Comparison of ENCODE assay signal across 13 cellular contexts in genomic region chr20:58349586-58349985, GRCh38. TPM values are rescaled to one million over a fixed set of nuclear protein-coding genes. Genes with fewer than 3 reads are reported as not detected.
A peak's percentile ranks its signal among the peaks of the same experiment; 100 is the strongest.
DNase-seq lines count a peak whose midpoint lies in the region; ATAC-seq and TF ChIP-seq lines count a peak whose summit lies in the region.
"Had no signal": no experiment of that assay in that cellular context is flagged by ENCODE, and none has a peak within 500 bp of the region (broad histone marks: within the 10 kb centered on the region; RNA-seq: fewer than 3 reads in every experiment).

No MANE protein-coding gene starts in this region.

- CTCF ChIA-PET in AG04449 (lab: Yijun Ruan, JAX): interaction anchor here (0.7 to 1.4 kb wide), 3 partner anchors 8 to 301 kb away, joined by 3 read pairs; no protein-coding TSS in a partner anchor
- CTCF ChIA-PET in HCT116 (lab: Charles Lee): no interaction called here

- DNase-seq in AG04449 (ENCODE audit: low read depth, low spot score): peak; percentile 21
- no peak for DNase-seq in HCT116 (ENCODE audit: low read depth, low spot score)
- DNase-seq in amniotic epithelial cell (ENCODE audit: low read depth): peak; percentile 72
- peak; percentile 75 to 83 for DNase-seq in foreskin fibroblast
- DNase-seq in NCI-H1105 treated with DMSO at 0.1 percent for 48 hours (lab: John Stamatoyannopoulos, UW): no peak
- DNase-seq in GM19238 (ENCODE audit: insufficient read length, low spot score): no peak
- no peak for DNase-seq in BE2C
- DNase-seq: CD8-positive, alpha-beta T cell; NK-92 treated with Interleukin-12 subunit alpha and Interleukin-12 subunit beta, amount 100 ng/mL, for 24 hours; nucleus accumbens; stimulated activated CD4-positive, alpha-beta T cell treated with anti-CD3 and anti-CD28 coated beads, Interleukin-2, amount 100 ng/mL, for 48 hours; T-helper 2 cell had no signal

- TF ChIP-seq CTCF in AG04449 (IDR thresholded peaks at IDR 0.05; ENCODE audit: insufficient read depth, low read length, missing control alignments) (no peak), HCT116 (IDR thresholded peaks at IDR 0.05 in 2 of 3, conservative IDR thresholded peaks at IDR 0.05 in 1 of 3; ENCODE audit: borderline replicate concordance in 1 of 3, insufficient read depth in 1 of 3, low read depth in 2 of 3, low read length in 2 of 3) (no peak), foreskin fibroblast (IDR thresholded peaks at IDR 0.05; ENCODE audit: low read depth, low read length) (no peak), BE2C (IDR thresholded peaks at IDR 0.05; ENCODE audit: low read depth, low read length) (no peak)

- no peaks in the 10 kb centered on the region for H3K27me3 ChIP-seq in HCT116 (ENCODE audit: insufficient read depth, low read length)
- H3K27me3 ChIP-seq in BE2C: no peaks in the 10 kb centered on the region

- no peaks in the 10 kb centered on the region for H3K9me3 ChIP-seq in HCT116 (ENCODE audit: control insufficient read depth in 1 of 2, insufficient read depth in 1 of 2, low read depth in 1 of 2, low read length in 2 of 2)
- no peaks in the 10 kb centered on the region for H3K9me3 ChIP-seq in BE2C

- H3K4me3 ChIP-seq in AG04449 (ENCODE audit: low read depth, low read length): no peak overlapping the region
- H3K4me3 ChIP-seq in HCT116 (replicated peaks in 1 of 2; ENCODE audit: low read depth in 1 of 2, low read length in 2 of 2): no peak overlapping the region
- no peak overlapping the region for H3K4me3 ChIP-seq in foreskin fibroblast (ENCODE audit: low read depth in 1 of 2, low read length in 2 of 2)
- no peak overlapping the region for H3K4me3 ChIP-seq in BE2C (ENCODE audit: low read depth, low read length)

- RAD21 ChIA-PET in HCT116 (lab: Charles Lee; ENCODE audit: low non-redundant PET in 1 of 2, low total read pairs in 2 of 2, uncharacterized antibody in 2 of 2, unreplicated experiment in 2 of 2): no interaction called here

- TF ChIP-seq RAD21 in HCT116 (IDR thresholded peaks at IDR 0.05; ENCODE audit: low read depth): no peak

- no peak overlapping the region for H2AFZ ChIP-seq in HCT116 (ENCODE audit: low read depth, low read length, poor library complexity, severe bottlenecking)

- H3K4me2 ChIP-seq in HCT116 (ENCODE audit: low read length): no peak overlapping the region

- H3K4me1 ChIP-seq in HCT116 (ENCODE audit: control insufficient read depth in 1 of 2, insufficient read depth in 2 of 2, low read length in 2 of 2) (peaks cover 0 to 11% of the 10 kb centered on the region in 2 experiments; a peak in 2 of 4 replicates), BE2C (no peaks in the 10 kb centered on the region)

- intact Hi-C loops in HCT116 (cut with micrococcal nuclease): no loop called here

- no peaks in the 10 kb centered on the region for H4K20me1 ChIP-seq in HCT116 (ENCODE audit: insufficient read depth)

- no peaks in the 10 kb centered on the region for H3K9me2 ChIP-seq in HCT116 (ENCODE audit: insufficient read depth)

- H3K36me3 ChIP-seq in HCT116 (ENCODE audit: control insufficient read depth in 1 of 2, insufficient read depth in 2 of 2, low read length in 2 of 2) (peaks cover 0 to 19% of the 10 kb centered on the region in 2 experiments; a peak in 1 of 4 replicates), BE2C (peaks cover 10% of the 10 kb centered on the region)

- H3K79me2 ChIP-seq in HCT116 (ENCODE audit: insufficient read depth, low read length): no peaks in the 10 kb centered on the region

- H3K27ac ChIP-seq in HCT116 (ENCODE audit: low read depth, low read length): no peak overlapping the region

- no TSS peak for BruUV-seq in HCT116 (replicated peaks; lab: Mats Ljungman, UMichigan)

- TF ChIP-seq POLR2A in HCT116 (IDR thresholded peaks at IDR 0.05; ENCODE audit: borderline replicate concordance, extremely low read depth, insufficient read depth, insufficient read length): no peak

- ATAC-seq in HCT116: peak; percentile 72
- no peak for ATAC-seq in HG02938 (IDR thresholded peaks at IDR 0.05; ENCODE audit: unreplicated experiment)
- ATAC-seq: CD8-positive, alpha-beta T cell had no signal

- no peak overlapping the region for H3K9ac ChIP-seq in HCT116 (ENCODE audit: low read length)

- POLR2A ChIA-PET in AG04449 (lab: Yijun Ruan, JAX): no interaction called here
- POLR2A ChIA-PET in HCT116 (lab: Charles Lee): no interaction called here

TF ChIP-seq in HCT116, 20 proteins besides CTCF, POLR2A, EP300 and RAD21:
- TF ChIP-seq FOSL1 (IDR thresholded peaks at IDR 0.05; ENCODE audit: low read depth) (peak; percentile 14; the same call in 1 of the 2 replicates), JUND (IDR thresholded peaks at IDR 0.05) (peak; percentile 31; the same call in 1 of the 2 replicates), ELF1 (IDR thresholded peaks at IDR 0.05; ENCODE audit: borderline replicate concordance, low read depth) (no peak)
TF ChIP-seq in HCT116: peak in this region for 2.

RNA-seq across cellular contexts. Expression of gene VAPB, which starts 39.4 kb away (rescaled TPM):
- 51.1 TPM for total RNA-seq in HCT116 (2021; ENCODE audit: unreplicated experiment)
- polyA plus RNA-seq in HCT116 (2012): 38.7 and 40.5 TPM in 2 replicates
- 83.5 TPM for polyA plus RNA-seq in BE2C (2012; ENCODE audit: insufficient read depth, insufficient read length, low read depth)

RNA-seq across cellular contexts. Expression of gene RAB22A, which starts 40.1 kb away (rescaled TPM):
- 9.9 TPM for total RNA-seq in HCT116 (2021; ENCODE audit: unreplicated experiment)
- polyA plus RNA-seq in HCT116 (2012): 3.3 TPM in 2 replicates
- polyA plus RNA-seq in BE2C (2012; ENCODE audit: insufficient read depth, insufficient read length, low read depth): 11.7 TPM

Comparison
In these comparisons a context has a peak if more than half of its experiments do, and no peak if none do; other contexts are left out.
1. DNase-seq: peak in AG04449 (single experiment), amniotic epithelial cell (single experiment) and foreskin fibroblast (2 of 2); none in HCT116 (single experiment), NCI-H1105 treated with DMSO at 0.1 percent for 48 hours (single experiment), GM19238 (single experiment) and BE2C (single experiment).